Comparison of ENCODE assay signal across 26 cellular contexts in the genomic region with DNA sequence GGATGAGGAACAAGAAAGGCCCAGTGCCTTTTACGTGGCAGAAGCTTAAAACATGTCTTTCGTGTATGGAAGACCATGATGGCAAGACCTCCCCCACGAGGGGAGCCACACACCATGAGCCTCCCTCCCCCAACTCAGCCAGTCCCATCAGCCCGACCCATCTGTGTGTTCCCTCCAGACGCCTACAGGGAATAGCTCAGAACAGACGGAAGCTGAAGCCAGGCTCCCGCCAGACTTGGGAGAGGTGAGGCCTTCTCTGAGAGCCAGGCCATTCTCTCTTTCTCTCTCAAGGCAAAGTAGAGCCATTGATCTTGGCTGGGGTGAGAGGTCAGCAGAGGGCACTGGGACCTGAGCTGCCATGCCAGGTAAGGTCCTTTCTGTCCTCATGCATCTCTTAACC. TPM values are rescaled to one million over a fixed set of nuclear protein-coding genes. Genes with fewer than 3 reads are reported as not detected.
"Had no signal": no experiment of that assay in that cellular context is flagged by ENCODE, and none has a peak within 500 bp of the region (broad histone marks: within the 10 kb centered on the region; RNA-seq: fewer than 3 reads in every experiment).

No MANE protein-coding gene starts in this region.

- H3K9me3 ChIP-seq: adrenal gland, right atrium auricular region, suprapubic skin, transverse colon, uterus had no signal

- FAIRE-seq: keratinocyte had no signal

- H3K4me3 ChIP-seq: adrenal gland, lung, right atrium auricular region, suprapubic skin, transverse colon, uterus had no signal

- DNase-seq: activated CD4-positive, alpha-beta T cell treated with anti-CD3 and anti-CD28 coated beads, Interleukin-2, amount 10 ng/mL, durations not matched to agents 7 days and 5 days; activated CD8-positive, alpha-beta memory T cell treated with anti-CD3 and anti-CD28 coated beads, Interleukin-2, amount 50 U/mL, for 4 hours; activated effector memory CD4-positive, alpha-beta T cell treated with anti-CD3 and anti-CD28 coated beads, Interleukin-2, amount 50 U/mL, for 16 hours; activated T-cell treated with anti-CD3 and anti-CD28 coated beads, Interleukin-2, amount 50 U/mL, for 48 hours; adrenal gland; effector memory CD4-positive, alpha-beta T cell; foreskin keratinocyte; hypothalamus; midbrain; occipital lobe; stimulated activated CD4-positive, alpha-beta T cell treated with anti-CD3 and anti-CD28 coated beads, Interleukin-2, amount 100 ng/mL, for 24 hours; stimulated activated naive CD8-positive, alpha-beta T cell treated with anti-CD3 and anti-CD28 coated beads, Interleukin-15, amount 100 ng/mL, for 72 hours; T-cell; T-helper 9 cell; transverse colon; uterus had no signal

- H3K27ac Mint-ChIP-seq: activated CD4-positive, alpha-beta T cell treated with anti-CD3 and anti-CD28 coated beads, Interleukin-2, amount 10 ng/mL, durations not matched to agents 7 days and 5 days; dendritic cell treated with granulocyte-macrophage colony-stimulating factor and Interleukin-4, amounts not matched to agents 40 ng/mL and 50 ng/mL, for 4 days; T-cell had no signal

- H3K4me3 Mint-ChIP-seq: activated CD4-positive, alpha-beta T cell treated with anti-CD3 and anti-CD28 coated beads, Interleukin-2, amount 10 ng/mL, durations not matched to agents 7 days and 5 days; dendritic cell treated with granulocyte-macrophage colony-stimulating factor and Interleukin-4, amounts not matched to agents 40 ng/mL and 50 ng/mL, for 4 days; nephron; stimulated activated naive CD8-positive, alpha-beta T cell treated with anti-CD3 and anti-CD28 coated beads, Interleukin-15, amount 100 ng/mL, for 72 hours; T-cell had no signal

- H3K4me1 ChIP-seq: uterus had no signal

- H3K27me3 ChIP-seq: adrenal gland, foreskin keratinocyte, right atrium auricular region, suprapubic skin, transverse colon, uterus had no signal

- H3K27ac ChIP-seq: adrenal gland, epithelial cell of prostate, foreskin keratinocyte, right atrium auricular region, suprapubic skin, transverse colon, uterus had no signal

- H3K36me3 Mint-ChIP-seq: activated naive CD4-positive, alpha-beta T cell treated with anti-CD3 and anti-CD28 coated beads, Interleukin-2, amount 50 U/mL, for 72 hours had no signal

- H3K9me3 Mint-ChIP-seq: activated CD4-positive, alpha-beta T cell treated with anti-CD3 and anti-CD28 coated beads, Interleukin-2, amount 10 ng/mL, durations not matched to agents 7 days and 5 days; activated naive CD4-positive, alpha-beta T cell treated with anti-CD3 and anti-CD28 coated beads, Interleukin-2, amount 50 U/mL, for 72 hours; dendritic cell treated with granulocyte-macrophage colony-stimulating factor and Interleukin-4, amounts not matched to agents 40 ng/mL and 50 ng/mL, for 4 days; nephron; stimulated activated naive CD8-positive, alpha-beta T cell treated with anti-CD3 and anti-CD28 coated beads, Interleukin-15, amount 100 ng/mL, for 72 hours; T-cell had no signal

- ATAC-seq: activated CD4-positive, CD25-positive, alpha-beta regulatory T cell treated with anti-CD3 and anti-CD28 coated beads, Interleukin-2, amount 50 U/mL, for 24 hours; activated naive CD4-positive, alpha-beta T cell treated with anti-CD3 and anti-CD28 coated beads, Interleukin-2, amount 50 U/mL, for 72 hours; foreskin keratinocyte; left lobe of liver; stimulated activated naive CD8-positive, alpha-beta T cell treated with anti-CD3 and anti-CD28 coated beads, Interleukin-15, amount 100 ng/mL, for 72 hours; T-cell had no signal

- H3K27me3 Mint-ChIP-seq: activated CD4-positive, alpha-beta T cell treated with anti-CD3 and anti-CD28 coated beads, Interleukin-2, amount 10 ng/mL, durations not matched to agents 7 days and 5 days; stimulated activated naive CD8-positive, alpha-beta T cell treated with anti-CD3 and anti-CD28 coated beads, Interleukin-15, amount 100 ng/mL, for 72 hours; T-cell had no signal

- H3K36me3 ChIP-seq: adrenal gland, right atrium auricular region, suprapubic skin, transverse colon, uterus had no signal

RNA-seq across cellular contexts. Expression of a gene that starts 9.5 kb away (rescaled TPM):
- total RNA-seq: right atrium auricular region had no signal
